In the genomic region with DNA sequence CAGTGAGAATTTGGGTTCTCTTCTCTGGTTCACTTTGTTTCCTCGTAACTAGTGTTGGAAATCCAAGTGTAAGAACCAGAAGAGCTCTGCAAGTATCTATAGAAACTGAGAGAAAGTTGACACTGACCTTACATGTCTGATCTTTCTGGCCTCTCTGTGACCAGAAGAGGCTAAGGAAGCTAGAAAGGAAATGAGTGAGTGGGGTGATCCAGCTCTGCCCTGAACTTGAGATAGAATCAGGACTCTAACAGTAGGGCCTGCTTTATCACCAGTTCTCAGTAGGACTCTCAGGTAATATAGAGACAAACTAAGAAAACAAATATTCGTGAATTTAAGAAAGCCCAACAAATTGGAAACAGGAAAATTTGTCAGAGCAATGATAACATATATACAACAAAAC, we compare ENCODE assay signal across 26 cellular contexts.
"Had no signal": no experiment of that assay in that cellular context is flagged by ENCODE, and none has a peak within 500 bp of the region (broad histone marks: within the 10 kb centered on the region; RNA-seq: fewer than 3 reads in every experiment).

No MANE protein-coding gene starts in this region.

- H3K9me3 ChIP-seq: ascending aorta, MG63 had no signal

- H3K36me3 ChIP-seq: ascending aorta, cardiac muscle cell, MG63 had no signal

- ATAC-seq: activated CD4-positive, alpha-beta T cell treated with anti-CD3 and anti-CD28 coated beads for 36 hours; activated CD4-positive, CD25-positive, alpha-beta regulatory T cell treated with anti-CD3 and anti-CD28 coated beads, Interleukin-2, amount 50 U/mL, for 24 hours; activated CD8-positive, alpha-beta T cell treated with anti-CD3 and anti-CD28 coated beads, Interleukin-2, amount 10 ng/mL, durations not matched to agents 7 days and 5 days had no signal

- H3K4me1 ChIP-seq: ascending aorta had no signal

- H3K27me3 ChIP-seq: ascending aorta, cardiac muscle cell, MG63 had no signal

- H2AFZ ChIP-seq: PC-9 had no signal

- DNase-seq: activated CD4-positive, alpha-beta T cell treated with anti-CD3 and anti-CD28 coated beads for 36 hours; activated CD4-positive, alpha-beta T cell treated with anti-CD3 and anti-CD28 coated beads, Interleukin-2, amount 10 ng/mL, durations not matched to agents 7 days and 5 days; activated CD4-positive, alpha-beta T cell treated with anti-CD3 and anti-CD28 coated beads, Interleukin-2, amount 50 U/mL, for 48 hours; activated CD8-positive, alpha-beta T cell treated with anti-CD3 and anti-CD28 coated beads, Interleukin-2, amount 10 ng/mL, durations not matched to agents 7 days and 5 days; activated gamma-delta T cell; activated naive CD4-positive, alpha-beta T cell treated with Interleukin-2 at 50 U/mL for 16 hours; activated naive CD8-positive, alpha-beta T cell treated with anti-CD3 and anti-CD28 coated beads, Interleukin-2, amount 10 ng/mL, durations not matched to agents 7 days and 5 days; activated T-cell treated with anti-CD3 and anti-CD28 coated beads, Interleukin-2, amount 50 U/mL, for 24 hours; amygdala; Karpas-422; KBM-7; MG63; MV-4-11; NCI-H1092; NCI-H1436 treated with DMSO at 0.1 percent for 48 hours; NCI-H1694 treated with DMSO at 0.1 percent for 48 hours; NCI-H2029; NCI-H345; NCI-H524 treated with DMSO at 0.1 percent for 48 hours; NK-92 treated with Interleukin-12 subunit alpha and Interleukin-12 subunit beta, amount 100 ng/mL, for 24 hours; PC-9; Right ventricle myocardium superior; T1000 had no signal

- H3K4me3 ChIP-seq: ascending aorta, cardiac muscle cell, MG63, PC-9 had no signal

- H3K27ac ChIP-seq: ascending aorta, cardiac muscle cell, PC-9 had no signal

- H3K4me2 ChIP-seq: PC-9 had no signal
